In genomic region chr14:85412756-85413155, GRCh38 we compare ENCODE assay signal across 23 cellular contexts.
A peak's percentile ranks its signal among the peaks of the same experiment; 100 is the strongest.
DNase-seq lines count a peak whose midpoint lies in the region; ATAC-seq, FAIRE-seq and TF ChIP-seq lines count a peak whose summit lies in the region.
"Had no signal": no experiment of that assay in that cellular context is flagged by ENCODE, and none has a peak within 500 bp of the region (broad histone marks: within the 10 kb centered on the region; RNA-seq: fewer than 3 reads in every experiment).

No MANE protein-coding gene starts in this region.

- TF ChIP-seq CTCF in A549 (IDR thresholded peaks at IDR 0.05) (no peak), IMR-90 (conservative IDR thresholded peaks at IDR 0.05; ENCODE audit: low read depth, low read length) (no peak), neutrophil (IDR thresholded peaks at IDR 0.05) (no peak)

- 87% methylated on average over 1 of the region's 1 CpG for WGBS in A549 (ENCODE audit: missing lambda C conversion rate)
- WGBS in IMR-90 (ENCODE audit: extremely low coverage in 2 of 2, insufficient read length in 1 of 2), 2 experiments = no CpG with 5 or more reads among the region's 1 CpG

- H3K27me3 ChIP-seq in IMR-90 (ENCODE audit: control insufficient read depth, insufficient read depth, low read length) (no peaks in the 10 kb centered on the region), neutrophil (no peaks in the 10 kb centered on the region)
- H3K27me3 ChIP-seq: BLaER1 treated with 17β-estradiol and CSF1 and Interleukin-3, amounts not matched to agents 10 nM and 100 nM had no signal

- no peak overlapping the region for H3K14ac ChIP-seq in IMR-90 (replicated peaks; ENCODE audit: low read depth, low read length)

- TF ChIP-seq RAD21 in A549 (conservative IDR thresholded peaks at IDR 0.05 in 1 of 2, IDR thresholded peaks at IDR 0.05 in 1 of 2) (no peak), IMR-90 (IDR thresholded peaks at IDR 0.05; ENCODE audit: low read length) (no peak)

- H3K4me3 ChIP-seq in A549 = no peak overlapping the region
- H3K4me3 ChIP-seq in IMR-90 (ENCODE audit: insufficient read depth, low read depth, low read length) = no peak overlapping the region
- H3K4me3 ChIP-seq in neutrophil (ENCODE audit: low read depth in 1 of 2, low read length in 1 of 2) = no peak overlapping the region
- H3K4me3 ChIP-seq: BLaER1 treated with 17β-estradiol and CSF1 and Interleukin-3, amounts not matched to agents 10 nM and 100 nM; GM12878 had no signal

- H2AK5ac ChIP-seq in IMR-90 (ENCODE audit: low read depth, low read length) = no peak overlapping the region

- no peak for TF ChIP-seq EP300 in A549 (IDR thresholded peaks at IDR 0.05)

- no peak overlapping the region for H3K18ac ChIP-seq in IMR-90 (ENCODE audit: low read depth, low read length)

- ATAC-seq in A549 = no peak
- no peak for ATAC-seq in IMR-90 (ENCODE audit: low read depth)
- ATAC-seq in GM21526 (IDR thresholded peaks at IDR 0.05; ENCODE audit: low FRiP score, unreplicated experiment) = no peak
- ATAC-seq: GM12878 had no signal

- H4K20me1 ChIP-seq in IMR-90 (ENCODE audit: insufficient read depth, low read length) = no peaks in the 10 kb centered on the region
- H4K20me1 ChIP-seq: BLaER1 treated with 17β-estradiol and CSF1 and Interleukin-3, amounts not matched to agents 10 nM and 100 nM had no signal

- DNase-seq in A549 (ENCODE audit: low read depth in 1 of 2, low spot score in 1 of 2) (no peak), IMR-90 (no peak), GM19239 (ENCODE audit: insufficient read length, low spot score) (no peak)
- DNase-seq: 8988T; AML-193; CD4-positive, alpha-beta T cell; CD8-positive, alpha-beta memory T cell; COR-L47; DMS 273 treated with DMSO at 0.1 percent for 48 hours; DMS153; DMS53; DMS79; DND-41; EL; GDM1 had no signal

- no peak overlapping the region for H3K56ac ChIP-seq in IMR-90 (ENCODE audit: extremely low read depth, insufficient read depth, low read length)

- CTCF ChIA-PET in A549 (lab: Yijun Ruan, JAX) (no interaction called here), IMR-90 (lab: Yijun Ruan, JAX) (no interaction called here)

- no peak overlapping the region for H2BK20ac ChIP-seq in IMR-90 (ENCODE audit: low read depth, low read length)

- no peak overlapping the region for H2BK120ac ChIP-seq in IMR-90 (ENCODE audit: low read depth, low read length)

- no peak overlapping the region for H2AFZ ChIP-seq in IMR-90 (replicated peaks; ENCODE audit: low read length, poor library complexity)

- H3K27ac ChIP-seq in A549 (no peak overlapping the region), IMR-90 (ENCODE audit: insufficient read depth, low read length) (no peak overlapping the region), neutrophil (peak overlapping the region; percentile 44)
- H3K27ac ChIP-seq: C4-2B had no signal

- no peak overlapping the region for H2AK9ac ChIP-seq in IMR-90 (replicated peaks; ENCODE audit: low read depth, low read length, poor library complexity)

- no peaks in the 10 kb centered on the region for H3K79me1 ChIP-seq in IMR-90 (ENCODE audit: low read depth in 1 of 2, low read length in 2 of 2)

- H4K8ac ChIP-seq in IMR-90 (ENCODE audit: low read depth in 2 of 2, low read length in 2 of 2) = no peak overlapping the region

- H3K36me3 ChIP-seq in IMR-90 (ENCODE audit: control insufficient read depth, insufficient read depth, low read length) = no peaks in the 10 kb centered on the region
- no peaks in the 10 kb centered on the region for H3K36me3 ChIP-seq in neutrophil
- H3K36me3 ChIP-seq: BLaER1 treated with 17β-estradiol and CSF1 and Interleukin-3, amounts not matched to agents 10 nM and 100 nM had no signal

- FAIRE-seq in A549 (lab: Jason Lieb, UNC) (no peak), GM19239 (lab: Jason Lieb, UNC) (no peak)
- FAIRE-seq: A204.1, GM12878, GM12892, GM18507 had no signal

- H3K23ac ChIP-seq in IMR-90 (ENCODE audit: low read depth, low read length) = no peak overlapping the region

- no peak overlapping the region for H4K5ac ChIP-seq in IMR-90 (ENCODE audit: low read depth, low read length)

- no peak overlapping the region for H2BK15ac ChIP-seq in IMR-90 (ENCODE audit: low read depth, low read length)

- H3K4me1 ChIP-seq in A549 = peaks cover 27% of the 10 kb centered on the region
- 0 out of 2 replicates have a peak, but pooled peaks cover 2% of the 10 kb centered on the region for H3K4me1 ChIP-seq in IMR-90 (ENCODE audit: control insufficient read depth, insufficient read depth, low read length)
- peaks cover 59 to 61% of the 10 kb centered on the region in 2 experiments for H3K4me1 ChIP-seq in neutrophil (ENCODE audit: control insufficient read depth in 1 of 2, insufficient read depth in 1 of 2, low read depth in 1 of 2, low read length in 1 of 2)

- H4K91ac ChIP-seq in IMR-90 (ENCODE audit: insufficient read depth, low read depth, low read length) = no peak overlapping the region

- no peak overlapping the region for H3K4ac ChIP-seq in IMR-90 (ENCODE audit: low read depth, low read length)

- BruUV-seq in IMR-90 (replicated peaks; lab: Mats Ljungman, UMichigan) = no TSS peak

- peaks cover 5% of the 10 kb centered on the region; the same call in 1 of the 2 replicates for H3K9me1 ChIP-seq in IMR-90 (ENCODE audit: insufficient read depth, low read length)

- POLR2A ChIA-PET in A549 (lab: Yijun Ruan, JAX) (no interaction called here), IMR-90 (lab: Charles Lee; ENCODE audit: unreplicated experiment) (no interaction called here)

- H3K9ac ChIP-seq in IMR-90 (ENCODE audit: low read depth, low read length) = no peak overlapping the region
- H3K9ac ChIP-seq: BLaER1 treated with 17β-estradiol and CSF1 and Interleukin-3, amounts not matched to agents 10 nM and 100 nM had no signal

- intact Hi-C loops in IMR-90 (cut with micrococcal nuclease) = no loop called here

- H3K4me2 ChIP-seq in A549 = no peak overlapping the region
- no peak overlapping the region for H3K4me2 ChIP-seq in IMR-90 (ENCODE audit: low read depth, low read length)

- TF ChIP-seq POLR2A in A549 (IDR thresholded peaks at IDR 0.05; ENCODE audit: low read length) = no peak
- no peak for TF ChIP-seq POLR2A in IMR-90 (IDR thresholded peaks at IDR 0.05; ENCODE audit: low read depth, low read length)

- no peak overlapping the region for H2BK5ac ChIP-seq in IMR-90 (ENCODE audit: low read depth, low read length, poor library complexity, severe bottlenecking)

- H3K9me3 ChIP-seq in A549 (no peaks in the 10 kb centered on the region), IMR-90 (ENCODE audit: control insufficient read depth, insufficient read depth, low read length) (no peaks in the 10 kb centered on the region), neutrophil (no peaks in the 10 kb centered on the region)

- dilution Hi-C loops in IMR-90 (cut with HindIII; ENCODE audit: low sequenced_read_pairs, unreplicated experiment) = no loop called here

- in situ Hi-C loops in IMR-90 (cut with MboI; ENCODE audit: low sequenced_read_pairs) = no loop called here

TF ChIP-seq in A549, 52 proteins besides CTCF, POLR2A, EP300 and RAD21:
- TF ChIP-seq RNF2 (IDR thresholded peaks at IDR 0.05; ENCODE audit: borderline replicate concordance, low read depth) = no peak
- no peak for TF ChIP-seq HOXB13 (CRISPR knock-in tag; IDR thresholded peaks at IDR 0.05; ENCODE audit: low read depth)
- no peak for TF ChIP-seq JUNB (IDR thresholded peaks at IDR 0.05)
- TF ChIP-seq SREBF2 (IDR thresholded peaks at IDR 0.05) = no peak
- TF ChIP-seq, protein P1, sequence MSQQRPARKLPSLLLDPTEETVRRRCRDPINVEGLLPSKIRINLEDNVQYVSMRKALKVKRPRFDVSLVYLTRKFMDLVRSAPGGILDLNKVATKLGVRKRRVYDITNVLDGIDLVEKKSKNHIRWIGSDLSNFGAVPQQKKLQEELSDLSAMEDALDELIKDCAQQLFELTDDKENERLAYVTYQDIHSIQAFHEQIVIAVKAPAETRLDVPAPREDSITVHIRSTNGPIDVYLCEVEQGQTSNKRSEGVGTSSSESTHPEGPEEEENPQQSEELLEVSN (IDR thresholded peaks at IDR 0.05; ENCODE audit: borderline replicate concordance, low read depth) = no peak
- TF ChIP-seq MAFK (IDR thresholded peaks at IDR 0.05; ENCODE audit: partially characterized antibody) = peak; percentile 60

TF ChIP-seq in IMR-90, 13 proteins besides CTCF, POLR2A, EP300 and RAD21:
- TF ChIP-seq CEBPB (IDR thresholded peaks at IDR 0.05; ENCODE audit: low read depth, low read length) = no peak
- peak; percentile 63 for TF ChIP-seq MAFK (IDR thresholded peaks at IDR 0.05; ENCODE audit: low read depth, low read length)
